In the genomic region with DNA sequence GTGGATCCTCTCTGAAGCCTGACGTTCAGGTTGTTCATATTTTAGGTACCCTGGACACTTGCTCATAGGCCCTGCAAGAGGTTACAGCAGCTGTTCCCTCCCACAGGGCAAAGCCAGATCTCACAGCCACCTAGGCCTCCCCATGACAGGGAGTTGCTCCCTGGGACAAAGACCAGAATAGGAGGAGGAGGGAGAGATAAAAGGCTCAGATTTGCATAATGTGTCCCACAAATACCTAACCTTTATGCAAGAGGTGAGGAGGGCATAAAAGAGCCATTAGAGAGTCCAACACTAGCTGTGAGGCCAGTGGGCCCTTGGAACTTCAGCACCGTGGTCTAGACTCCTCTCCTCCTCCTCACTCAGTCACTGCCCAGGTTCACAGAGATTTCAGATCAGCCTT, we compare ENCODE assay signal across 1 cellular context.
TF ChIP-seq lines count a peak whose summit lies in the region.

No MANE protein-coding gene starts in this region.

TF ChIP-seq in K562, 482 proteins besides CTCF, POLR2A, EP300 and RAD21 (continued from another document):
- TF ChIP-seq ZNF778 (CRISPR knock-in tag; IDR thresholded peaks at IDR 0.05) (no peak), BRD9 (IDR thresholded peaks at IDR 0.05; ENCODE audit: low read depth, partially characterized antibody) (no peak), U2AF2 (optimal IDR thresholded peaks at IDR 0.05; ENCODE audit: low read depth, low read length) (no peak), CCNT2 (IDR thresholded peaks at IDR 0.05; ENCODE audit: borderline replicate concordance, extremely low read depth, insufficient read length, low read depth, low read length) (no peak), RCOR1 (IDR thresholded peaks at IDR 0.05; ENCODE audit: borderline replicate concordance in 1 of 2, low read depth in 2 of 2, low read length in 2 of 2) (peak in 1 of 2 experiments; percentile 39; a peak in 1 of 4 replicates), CTBP1 (IDR thresholded peaks at IDR 0.05; ENCODE audit: borderline replicate concordance) (0 out of 2 replicates have a peak, but pooled peaks have one; percentile 11), PRMT5 (CRISPR knock-in tag; IDR thresholded peaks at IDR 0.05) (no peak), ZNF699 (CRISPR knock-in tag; IDR thresholded peaks at IDR 0.05; ENCODE audit: insufficient replicate concordance) (no peak), NR4A1 (CRISPR knock-in tag; IDR thresholded peaks at IDR 0.05) (no peak), NR4A1 (tag; IDR thresholded peaks at IDR 0.05) (no peak), ZNF184 (CRISPR knock-in tag; IDR thresholded peaks at IDR 0.05) (no peak), ZNF384 (IDR thresholded peaks at IDR 0.05; ENCODE audit: low read depth, low read length) (no peak)
- TF ChIP-seq, protein P1, sequence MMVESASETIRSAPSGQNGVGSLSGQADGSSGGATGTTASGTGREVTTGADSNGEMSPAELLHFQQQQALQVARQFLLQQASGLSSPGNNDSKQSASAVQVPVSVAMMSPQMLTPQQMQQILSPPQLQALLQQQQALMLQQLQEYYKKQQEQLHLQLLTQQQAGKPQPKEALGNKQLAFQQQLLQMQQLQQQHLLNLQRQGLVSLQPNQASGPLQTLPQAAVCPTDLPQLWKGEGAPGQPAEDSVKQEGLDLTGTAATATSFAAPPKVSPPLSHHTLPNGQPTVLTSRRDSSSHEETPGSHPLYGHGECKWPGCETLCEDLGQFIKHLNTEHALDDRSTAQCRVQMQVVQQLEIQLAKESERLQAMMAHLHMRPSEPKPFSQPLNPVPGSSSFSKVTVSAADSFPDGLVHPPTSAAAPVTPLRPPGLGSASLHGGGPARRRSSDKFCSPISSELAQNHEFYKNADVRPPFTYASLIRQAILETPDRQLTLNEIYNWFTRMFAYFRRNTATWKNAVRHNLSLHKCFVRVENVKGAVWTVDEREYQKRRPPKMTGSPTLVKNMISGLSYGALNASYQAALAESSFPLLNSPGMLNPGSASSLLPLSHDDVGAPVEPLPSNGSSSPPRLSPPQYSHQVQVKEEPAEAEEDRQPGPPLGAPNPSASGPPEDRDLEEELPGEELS (CRISPR knock-in tag; IDR thresholded peaks at IDR 0.05; ENCODE audit: borderline replicate concordance), result no peak
- TF ChIP-seq, protein P2, sequence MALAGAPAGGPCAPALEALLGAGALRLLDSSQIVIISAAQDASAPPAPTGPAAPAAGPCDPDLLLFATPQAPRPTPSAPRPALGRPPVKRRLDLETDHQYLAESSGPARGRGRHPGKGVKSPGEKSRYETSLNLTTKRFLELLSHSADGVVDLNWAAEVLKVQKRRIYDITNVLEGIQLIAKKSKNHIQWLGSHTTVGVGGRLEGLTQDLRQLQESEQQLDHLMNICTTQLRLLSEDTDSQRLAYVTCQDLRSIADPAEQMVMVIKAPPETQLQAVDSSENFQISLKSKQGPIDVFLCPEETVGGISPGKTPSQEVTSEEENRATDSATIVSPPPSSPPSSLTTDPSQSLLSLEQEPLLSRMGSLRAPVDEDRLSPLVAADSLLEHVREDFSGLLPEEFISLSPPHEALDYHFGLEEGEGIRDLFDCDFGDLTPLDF (CRISPR knock-in tag; IDR thresholded peaks at IDR 0.05), result 0 out of 2 replicates have a peak, but pooled peaks have one; percentile 57
- TF ChIP-seq, protein P3, sequence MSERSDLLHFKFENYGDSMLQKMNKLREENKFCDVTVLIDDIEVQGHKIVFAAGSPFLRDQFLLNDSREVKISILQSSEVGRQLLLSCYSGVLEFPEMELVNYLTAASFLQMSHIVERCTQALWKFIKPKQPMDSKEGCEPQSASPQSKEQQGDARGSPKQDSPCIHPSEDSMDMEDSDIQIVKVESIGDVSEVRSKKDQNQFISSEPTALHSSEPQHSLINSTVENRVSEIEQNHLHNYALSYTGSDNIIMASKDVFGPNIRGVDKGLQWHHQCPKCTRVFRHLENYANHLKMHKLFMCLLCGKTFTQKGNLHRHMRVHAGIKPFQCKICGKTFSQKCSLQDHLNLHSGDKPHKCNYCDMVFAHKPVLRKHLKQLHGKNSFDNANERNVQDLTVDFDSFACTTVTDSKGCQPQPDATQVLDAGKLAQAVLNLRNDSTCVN (CRISPR knock-in tag; IDR thresholded peaks at IDR 0.05), result 0 out of 2 replicates have a peak, but pooled peaks have one; percentile 25
- TF ChIP-seq, protein P4, sequence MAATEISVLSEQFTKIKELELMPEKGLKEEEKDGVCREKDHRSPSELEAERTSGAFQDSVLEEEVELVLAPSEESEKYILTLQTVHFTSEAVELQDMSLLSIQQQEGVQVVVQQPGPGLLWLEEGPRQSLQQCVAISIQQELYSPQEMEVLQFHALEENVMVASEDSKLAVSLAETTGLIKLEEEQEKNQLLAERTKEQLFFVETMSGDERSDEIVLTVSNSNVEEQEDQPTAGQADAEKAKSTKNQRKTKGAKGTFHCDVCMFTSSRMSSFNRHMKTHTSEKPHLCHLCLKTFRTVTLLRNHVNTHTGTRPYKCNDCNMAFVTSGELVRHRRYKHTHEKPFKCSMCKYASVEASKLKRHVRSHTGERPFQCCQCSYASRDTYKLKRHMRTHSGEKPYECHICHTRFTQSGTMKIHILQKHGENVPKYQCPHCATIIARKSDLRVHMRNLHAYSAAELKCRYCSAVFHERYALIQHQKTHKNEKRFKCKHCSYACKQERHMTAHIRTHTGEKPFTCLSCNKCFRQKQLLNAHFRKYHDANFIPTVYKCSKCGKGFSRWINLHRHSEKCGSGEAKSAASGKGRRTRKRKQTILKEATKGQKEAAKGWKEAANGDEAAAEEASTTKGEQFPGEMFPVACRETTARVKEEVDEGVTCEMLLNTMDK (IDR thresholded peaks at IDR 0.05; ENCODE audit: borderline replicate concordance, insufficient read depth, low read depth, low read length, poor library complexity, severe bottlenecking), result no peak
TF ChIP-seq in K562: peak in this region for 4.
